ENCODE assay signal across 8 cellular contexts in genomic region chrX:53073115-53073581, GRCh38. TPM values are rescaled to one million over a fixed set of nuclear protein-coding genes. Genes with fewer than 3 reads are reported as not detected.
A peak's percentile ranks its signal among the peaks of the same experiment; 100 is the strongest.
DNase-seq lines count a peak whose midpoint lies in the region; ATAC-seq and TF ChIP-seq lines count a peak whose summit lies in the region.

No MANE protein-coding gene starts in this region.

- H3K14ac ChIP-seq in neuronal stem cell (ENCODE audit: low read length) (no peak overlapping the region), mesenchymal stem cell (ENCODE audit: low read length in 2 of 2) (no peak overlapping the region)

- H4K91ac ChIP-seq in neuronal stem cell (ENCODE audit: low read depth, low read length, poor library complexity) (no peak overlapping the region), mesenchymal stem cell (ENCODE audit: low read length) (no peak overlapping the region)

- H3K9me2 ChIP-seq in SU-DHL-6 (replicated peaks; ENCODE audit: insufficient read depth, low read length) = no peaks in the 10 kb centered on the region

- TF ChIP-seq CTCF in Caco-2 (IDR thresholded peaks at IDR 0.05; ENCODE audit: insufficient read depth in 1 of 2, low read depth in 1 of 2, low read length in 1 of 2, severe bottlenecking in 1 of 2, unreplicated experiment in 1 of 2) (no peak), SU-DHL-6 (IDR thresholded peaks at IDR 0.05; ENCODE audit: insufficient read depth, low read length, poor library complexity, severe bottlenecking) (no peak)

- H3K9me3 ChIP-seq in Caco-2 (no peaks in the 10 kb centered on the region), SU-DHL-6 (ENCODE audit: insufficient read depth, low read length) (no peaks in the 10 kb centered on the region), neuronal stem cell (replicated peaks in 1 of 2; ENCODE audit: control insufficient read depth in 2 of 2, insufficient read depth in 1 of 2, low read depth in 1 of 2, low read length in 2 of 2) (no peaks in the 10 kb centered on the region), mesenchymal stem cell (ENCODE audit: control insufficient read depth, low read length) (no peaks in the 10 kb centered on the region)

- H3K4me1 ChIP-seq in Caco-2 (no peaks in the 10 kb centered on the region), neuronal stem cell (ENCODE audit: control insufficient read depth in 2 of 2, insufficient read depth in 1 of 2, low read depth in 1 of 2, low read length in 2 of 2) (peaks cover 0 to 6% of the 10 kb centered on the region in 2 donors), mesenchymal stem cell (ENCODE audit: control insufficient read depth, insufficient read depth, low read depth, low read length) (peaks cover 3% of the 10 kb centered on the region)

- H3K79me1 ChIP-seq in neuronal stem cell (ENCODE audit: low read depth, low read length) (peaks cover 2% of the 10 kb centered on the region), mesenchymal stem cell (replicated peaks; ENCODE audit: low read length, poor library complexity, severe bottlenecking) (peaks cover 5% of the 10 kb centered on the region)

- H3K4me1 Mint-ChIP-seq in Caco-2 (ENCODE audit: low read depth, unreplicated experiment) = peaks cover 8% of the 10 kb centered on the region

- CTCF ChIA-PET in Caco-2 (lab: Charles Lee) = interaction anchor here (1.1 kb wide), 1 partner anchor 118 kb away, joined by 3 read pairs; no protein-coding TSS in a partner anchor

- H3K18ac ChIP-seq in neuronal stem cell (ENCODE audit: low read length) = no peak overlapping the region
- no peak overlapping the region for H3K18ac ChIP-seq in mesenchymal stem cell (ENCODE audit: low read depth in 1 of 2, low read length in 2 of 2)

- H2AK5ac ChIP-seq in neuronal stem cell (ENCODE audit: low read depth, low read length) (no peak overlapping the region), mesenchymal stem cell (ENCODE audit: low read length, severe bottlenecking) (no peak overlapping the region)

- H4K8ac ChIP-seq in neuronal stem cell (ENCODE audit: low read depth, low read length) (no peak overlapping the region), mesenchymal stem cell (ENCODE audit: low read length) (no peak overlapping the region)

- intact Hi-C loops in Caco-2 (cut with micrococcal nuclease; ENCODE audit: unreplicated experiment) = no loop called here

- H3K36me3 Mint-ChIP-seq in Caco-2 (ENCODE audit: insufficient read depth, unreplicated experiment) = no peaks in the 10 kb centered on the region

- no peak overlapping the region for H3K4ac ChIP-seq in neuronal stem cell (ENCODE audit: low read length)
- no peak overlapping the region for H3K4ac ChIP-seq in mesenchymal stem cell (ENCODE audit: low read depth in 1 of 2, low read length in 2 of 2)

- no peaks in the 10 kb centered on the region for H3K27me3 Mint-ChIP-seq in Caco-2 (ENCODE audit: insufficient read depth, unreplicated experiment)

- peak overlapping the region; percentile 57 for H3K4me3 Mint-ChIP-seq in Caco-2 (ENCODE audit: unreplicated experiment)

- DNase-seq in Caco-2 (no peak), NCI-H1092 treated with DMSO at 0.1 percent for 48 hours (lab: John Stamatoyannopoulos, UW) (peak; percentile 84), neuronal stem cell (ENCODE audit: low spot score) (no peak), mesenchymal stem cell (no peak), mesenteric fat pad (ENCODE audit: low spot score) (no peak)
- no peak for DNase-seq in activated CD4-positive, alpha-beta T cell treated with anti-CD3 and anti-CD28 coated beads, Interleukin-2, amount 50 U/mL, for 1 hour

- H2BK120ac ChIP-seq in neuronal stem cell (ENCODE audit: low read depth, low read length) (no peak overlapping the region), mesenchymal stem cell (ENCODE audit: low read depth, low read length) (no peak overlapping the region)

- POLR2A ChIA-PET in Caco-2 (lab: Charles Lee) = interaction anchor here (0.6 to 1.2 kb wide), 2 partner anchors 9 to 611 kb away, joined by 7 to 10 read pairs; partner anchors contain the start of gene TSPYL2

- H4K20me1 ChIP-seq in SU-DHL-6 (ENCODE audit: low read depth, low read length) = no peaks in the 10 kb centered on the region

- H2AFZ ChIP-seq in SU-DHL-6 (ENCODE audit: low read depth, low read length, severe bottlenecking) (peak overlapping the region; percentile 74), neuronal stem cell (ENCODE audit: low read length) (no peak overlapping the region), mesenchymal stem cell (ENCODE audit: low read depth, low read length) (no peak overlapping the region)

- H2BK12ac ChIP-seq in neuronal stem cell (ENCODE audit: low read length) = no peak overlapping the region
- H2BK12ac ChIP-seq in mesenchymal stem cell (ENCODE audit: low read length in 2 of 2) = no peak overlapping the region

- H2BK5ac ChIP-seq in neuronal stem cell (ENCODE audit: low read length) (no peak overlapping the region), mesenchymal stem cell (ENCODE audit: low read depth, low read length, poor library complexity, severe bottlenecking) (no peak overlapping the region)

- H3K4me3 ChIP-seq in Caco-2 (ENCODE audit: low read depth, low read length) (no peak overlapping the region), SU-DHL-6 (ENCODE audit: insufficient read depth, low read length, poor library complexity, severe bottlenecking) (peak overlapping the region; percentile 51), neuronal stem cell (ENCODE audit: low read length in 2 of 2) (no peak overlapping the region), mesenchymal stem cell (ENCODE audit: insufficient read depth in 1 of 2, low read depth in 1 of 2, low read length in 2 of 2) (no peak overlapping the region)

- no peaks in the 10 kb centered on the region for H3K79me2 ChIP-seq in SU-DHL-6 (ENCODE audit: insufficient read depth, low read length)

- peak overlapping the region; percentile 97 for H3K27ac ChIP-seq in SU-DHL-6 (ENCODE audit: low read depth, low read length)
- peak overlapping the region; percentile 56 for H3K27ac ChIP-seq in neuronal stem cell (replicated peaks; ENCODE audit: low read length)
- H3K27ac ChIP-seq in mesenchymal stem cell (ENCODE audit: low read length, poor library complexity, severe bottlenecking) = no peak overlapping the region

- H3K36me3 ChIP-seq in Caco-2 (ENCODE audit: control insufficient read depth, insufficient read depth, low read length) (no peaks in the 10 kb centered on the region), SU-DHL-6 (ENCODE audit: low read length) (no peaks in the 10 kb centered on the region), neuronal stem cell (replicated peaks in 1 of 2; ENCODE audit: control insufficient read depth in 2 of 2, insufficient read depth in 2 of 2, low read length in 2 of 2) (peaks cover 0 to 7% of the 10 kb centered on the region in 2 donors), mesenchymal stem cell (ENCODE audit: control insufficient read depth in 1 of 2, insufficient read depth in 2 of 2, low read depth in 1 of 2, low read length in 2 of 2) (peaks cover 8 to 18% of the 10 kb centered on the region in 2 experiments)

- no peaks in the 10 kb centered on the region for H3K9me3 Mint-ChIP-seq in Caco-2 (ENCODE audit: unreplicated experiment)

- no peak overlapping the region for H2BK15ac ChIP-seq in neuronal stem cell (ENCODE audit: low read length)
- H2BK15ac ChIP-seq in mesenchymal stem cell (ENCODE audit: low read depth, poor library complexity, severe bottlenecking) = no peak overlapping the region

- H3K27me3 ChIP-seq in Caco-2 (replicated peaks; ENCODE audit: control insufficient read depth, insufficient read depth, low read length) = no peaks in the 10 kb centered on the region
- no peaks in the 10 kb centered on the region for H3K27me3 ChIP-seq in SU-DHL-6 (ENCODE audit: low read length)
- no peaks in the 10 kb centered on the region for H3K27me3 ChIP-seq in neuronal stem cell (ENCODE audit: control insufficient read depth in 3 of 3, insufficient read depth in 3 of 3, low read depth in 1 of 3, low read length in 3 of 3)
- peaks cover 0 to 21% of the 10 kb centered on the region in 2 experiments for H3K27me3 ChIP-seq in mesenchymal stem cell (ENCODE audit: control insufficient read depth in 1 of 2, insufficient read depth in 1 of 2, low read length in 2 of 2)

- H3K9ac ChIP-seq in SU-DHL-6 (ENCODE audit: low read length) (peak overlapping the region; percentile 60), neuronal stem cell (ENCODE audit: low read depth, low read length, poor library complexity) (no peak overlapping the region), mesenchymal stem cell (ENCODE audit: low read length) (no peak overlapping the region)

- H3F3A ChIP-seq in SU-DHL-6 (ENCODE audit: insufficient read depth) = peaks cover 12% of the 10 kb centered on the region

- BruUV-seq in Caco-2 (replicated peaks; lab: Mats Ljungman, UMichigan) = no TSS peak

- ATAC-seq in GM21576 (IDR thresholded peaks at IDR 0.05; ENCODE audit: unreplicated experiment) = no peak

- H3K27ac Mint-ChIP-seq in Caco-2 (ENCODE audit: unreplicated experiment) = peak overlapping the region; percentile 70

- WGBS in neuronal stem cell (ENCODE audit: extremely low coverage in 2 of 2, insufficient read length in 2 of 2, insufficient replicate concordance in 1 of 2), 2 donors = no CpG with 5 or more reads among the region's 6 CpGs
- WGBS in mesenchymal stem cell = 63% methylated on average over 4 of the region's 6 CpGs

- H3K4me2 ChIP-seq in SU-DHL-6 (ENCODE audit: low read depth, low read length, poor library complexity, severe bottlenecking) (peak overlapping the region; percentile 89), neuronal stem cell (ENCODE audit: insufficient read depth, low read length, poor library complexity, severe bottlenecking) (no peak overlapping the region), mesenchymal stem cell (ENCODE audit: low read length, poor library complexity, severe bottlenecking) (no peak overlapping the region)

- no peak overlapping the region for H3K23ac ChIP-seq in neuronal stem cell (ENCODE audit: low read depth, low read length, poor library complexity)
- H3K23ac ChIP-seq in mesenchymal stem cell (ENCODE audit: low read length in 2 of 2) = no peak overlapping the region

RNA-seq across cellular contexts. Expression of gene TSPYL2, which starts 9.0 kb away (rescaled TPM):
- total RNA-seq in Caco-2 (2022) = 30.9 and 33.4 TPM in 2 replicates
- 22.9 TPM for polyA plus RNA-seq in neuronal stem cell (2013, experiment 1 of 2)
- polyA plus RNA-seq in neuronal stem cell (2013, experiment 2 of 2) = 22.2 TPM
- polyA plus RNA-seq in mesenchymal stem cell (2013, experiment 1 of 2) = 31.2 TPM
- 28.6 TPM for polyA plus RNA-seq in mesenchymal stem cell (2013, experiment 2 of 2)
- total RNA-seq in mesenteric fat pad = 33.8 TPM

RNA-seq across cellular contexts. Expression of gene KANTR, which starts 20.8 kb away (rescaled TPM):
- total RNA-seq in Caco-2 (2022) (13.2 and 15.0 TPM in 2 replicates), mesenteric fat pad (10.2 TPM)
- 6.1 TPM for polyA plus RNA-seq in neuronal stem cell (2013, experiment 1 of 2)
- 6.7 TPM for polyA plus RNA-seq in neuronal stem cell (2013, experiment 2 of 2)
- 2.6 TPM for polyA plus RNA-seq in mesenchymal stem cell (2013, experiment 1 of 2)
- 2.6 TPM for polyA plus RNA-seq in mesenchymal stem cell (2013, experiment 2 of 2)

RNA-seq across cellular contexts. Expression of gene GPR173, which starts 24.6 kb away (rescaled TPM):
- total RNA-seq in Caco-2 (2022) = 0.18 and 0.26 TPM in 2 replicates
- polyA plus RNA-seq in neuronal stem cell (2013, experiment 1 of 2) = 14.0 TPM
- polyA plus RNA-seq in neuronal stem cell (2013, experiment 2 of 2) = 14.6 TPM
- polyA plus RNA-seq in mesenchymal stem cell (2013, experiment 1 of 2) = 2.8 TPM
- 3.0 TPM for polyA plus RNA-seq in mesenchymal stem cell (2013, experiment 2 of 2)
- total RNA-seq in mesenteric fat pad = 1.9 TPM
